In genomic region chr7:147981072-147981813, GRCh38 we compare ENCODE assay signal across 13 cellular contexts.
DNase-seq lines count a peak whose midpoint lies in the region; ATAC-seq and TF ChIP-seq lines count a peak whose summit lies in the region.
"Had no signal": no experiment of that assay in that cellular context is flagged by ENCODE, and none has a peak within 500 bp of the region (broad histone marks: within the 10 kb centered on the region; RNA-seq: fewer than 3 reads in every experiment).

No MANE protein-coding gene starts in this region.

- H3K4me3 Mint-ChIP-seq in activated CD4-positive, alpha-beta T cell treated with anti-CD3 and anti-CD28 coated beads for 36 hours = no peak overlapping the region
- H3K4me3 Mint-ChIP-seq: T-helper 2 cell treated with Interferon-gamma antibody and Interleukin-4, amounts not matched to agents 5 μg/mL and 100 μg/mL, for 36 hours had no signal

- H3K27ac Mint-ChIP-seq in activated CD4-positive, alpha-beta T cell treated with anti-CD3 and anti-CD28 coated beads for 36 hours = no peak overlapping the region
- H3K27ac Mint-ChIP-seq: T-helper 2 cell treated with Interferon-gamma antibody and Interleukin-4, amounts not matched to agents 5 μg/mL and 100 μg/mL, for 36 hours had no signal

- peak; percentile 4 for DNase-seq in activated CD4-positive, alpha-beta T cell treated with anti-CD3 and anti-CD28 coated beads for 36 hours
- no peak for DNase-seq in activated CD4-positive, alpha-beta T cell treated with anti-CD3 and anti-CD28 coated beads, Interleukin-2, amount 50 U/mL, for 48 hours
- peak; percentile 13 for DNase-seq in fibroblast of peridontal ligament (ENCODE audit: extremely low read depth)
- no peak for DNase-seq in stimulated activated CD4-positive, alpha-beta T cell treated with anti-CD3 and anti-CD28 coated beads, Interleukin-2, amount 100 ng/mL, for 48 hours
- DNase-seq in NCI-H524 (lab: John Stamatoyannopoulos, UW) = no peak
- no peak for DNase-seq in GM20000 (ENCODE audit: low spot score)
- DNase-seq: activated CD8-positive, alpha-beta memory T cell treated with anti-CD3 and anti-CD28 coated beads, Interleukin-2, amount 50 U/mL, for 4 hours; DMS 273 treated with DMSO at 0.1 percent for 48 hours; NCI-H1694; transverse colon had no signal

- peaks cover 3% of the 10 kb centered on the region for H3K4me1 Mint-ChIP-seq in activated CD4-positive, alpha-beta T cell treated with anti-CD3 and anti-CD28 coated beads for 36 hours

- peak; percentile 78 for ATAC-seq in activated CD4-positive, alpha-beta T cell treated with anti-CD3 and anti-CD28 coated beads for 36 hours
- ATAC-seq in GM21723 (IDR thresholded peaks at IDR 0.05; ENCODE audit: unreplicated experiment) (peak; percentile 93), HG03280 (IDR thresholded peaks at IDR 0.05; ENCODE audit: unreplicated experiment) (peak; percentile 89)

- intact Hi-C loops in activated CD4-positive, alpha-beta T cell treated with anti-CD3 and anti-CD28 coated beads for 36 hours (cut with DNase I, micrococcal nuclease) = no loop called here

- POLR2A ChIA-PET in activated CD4-positive, alpha-beta T cell treated with anti-CD3 and anti-CD28 coated beads for 36 hours (lab: Charles Lee) = no interaction called here

- H3K36me3 Mint-ChIP-seq in activated CD4-positive, alpha-beta T cell treated with anti-CD3 and anti-CD28 coated beads for 36 hours (ENCODE audit: low read depth) = no peaks in the 10 kb centered on the region

- no peak for TF ChIP-seq CTCF in GM20000 (IDR thresholded peaks at IDR 0.05; ENCODE audit: extremely low read depth, missing control alignments)

- CTCF ChIA-PET in activated CD4-positive, alpha-beta T cell treated with anti-CD3 and anti-CD28 coated beads for 36 hours (lab: Charles Lee) = no interaction called here

- H3K9me3 Mint-ChIP-seq in activated CD4-positive, alpha-beta T cell treated with anti-CD3 and anti-CD28 coated beads for 36 hours (ENCODE audit: low read depth) = no peaks in the 10 kb centered on the region
- H3K9me3 Mint-ChIP-seq: T-helper 2 cell treated with Interferon-gamma antibody and Interleukin-4, amounts not matched to agents 5 μg/mL and 100 μg/mL, for 36 hours had no signal

- peaks cover 3% of the 10 kb centered on the region for H3K27me3 Mint-ChIP-seq in activated CD4-positive, alpha-beta T cell treated with anti-CD3 and anti-CD28 coated beads for 36 hours

Comparison
In these comparisons a context has a peak if more than half of its experiments do, and no peak if none do; other contexts are left out.
1. DNase-seq: peak in activated CD4-positive, alpha-beta T cell treated with anti-CD3 and anti-CD28 coated beads for 36 hours (single experiment) and fibroblast of peridontal ligament (single experiment); none in activated CD4-positive, alpha-beta T cell treated with anti-CD3 and anti-CD28 coated beads, Interleukin-2, amount 50 U/mL, for 48 hours (0 of 2), stimulated activated CD4-positive, alpha-beta T cell treated with anti-CD3 and anti-CD28 coated beads, Interleukin-2, amount 100 ng/mL, for 48 hours (0 of 2), NCI-H524 (0 of 2) and GM20000 (single experiment).
2. Peak in every context shown above with its lines, with median percentiles within 50 percentile points of each other: ATAC-seq.